In genomic region chr3:39255503-39256325, GRCh38 we compare ENCODE assay signal across 8 cellular contexts. TPM values are rescaled to one million over a fixed set of nuclear protein-coding genes. Genes with fewer than 3 reads are reported as not detected.
A peak's percentile ranks its signal among the peaks of the same experiment; 100 is the strongest.
DNase-seq lines count a peak whose midpoint lies in the region; ATAC-seq and TF ChIP-seq lines count a peak whose summit lies in the region.

No MANE protein-coding gene starts in this region.

- CTCF ChIA-PET in PC-3 (lab: Charles Lee) = no interaction called here

- DNase-seq in stimulated activated CD4-positive, alpha-beta T cell treated with anti-CD3 and anti-CD28 coated beads, Interleukin-15, amount 100 ng/mL, for 24 hours = peak; percentile 65
- DNase-seq in stimulated activated CD4-positive, alpha-beta T cell treated with anti-CD3 and anti-CD28 coated beads, Interleukin-4, amount 100 ng/mL, for 4 hours = no peak
- peak; percentile 94 for DNase-seq in SIG-M5 (lab: John Stamatoyannopoulos, UW)
- DNase-seq in natural killer cell treated with Interleukin-12 subunit alpha and Interleukin-12 subunit beta and Interleukin-15 and Interleukin-18, amount 100 ng/mL, for 72 hours (ENCODE audit: low spot score) = peak; percentile 69
- DNase-seq in NCI-H1417 treated with DMSO at 0.1 percent for 48 hours (lab: John Stamatoyannopoulos, UW) = no peak
- DNase-seq in amniotic stem cell (lab: John Stamatoyannopoulos, UW) = no peak
- no peak for DNase-seq in PC-3

- no peak for TF ChIP-seq CTCF in PC-3 (conservative IDR thresholded peaks at IDR 0.05; ENCODE audit: low read depth, low read length)

- H3K4me3 ChIP-seq in PC-3 (ENCODE audit: low read length) = no peak overlapping the region

- H3K9me3 Mint-ChIP-seq in natural killer cell treated with Interleukin-12 subunit alpha and Interleukin-12 subunit beta and Interleukin-15 and Interleukin-18, amount 100 ng/mL, for 72 hours = no peaks in the 10 kb centered on the region

- H2AFZ ChIP-seq in PC-3 (ENCODE audit: low read length) = no peak overlapping the region

- H3K9ac ChIP-seq in PC-3 (ENCODE audit: low read length) = no peak overlapping the region

- BruUV-seq in PC-3 (replicated peaks; lab: Mats Ljungman, UMichigan) = no TSS peak

- no peaks in the 10 kb centered on the region for H3K79me2 ChIP-seq in PC-3 (ENCODE audit: low read length)

- intact Hi-C loops in PC-3 (cut with micrococcal nuclease) = no loop called here

- no peaks in the 10 kb centered on the region for H3K9me3 ChIP-seq in PC-3 (ENCODE audit: low read length)

- no peaks in the 10 kb centered on the region for H3K36me3 Mint-ChIP-seq in natural killer cell treated with Interleukin-12 subunit alpha and Interleukin-12 subunit beta and Interleukin-15 and Interleukin-18, amount 100 ng/mL, for 72 hours

- peaks cover 52% of the 10 kb centered on the region for H3K27me3 ChIP-seq in PC-3 (ENCODE audit: low read length)

- ATAC-seq in HG03025 (IDR thresholded peaks at IDR 0.05; ENCODE audit: low FRiP score, unreplicated experiment) (peak; percentile 99), PC-3 (no peak)
- ATAC-seq in natural killer cell treated with Interleukin-12 subunit alpha and Interleukin-12 subunit beta and Interleukin-15 and Interleukin-18, amount 100 ng/mL, for 72 hours = peak; percentile 86 to 90

- no peak overlapping the region for H3K4me2 ChIP-seq in PC-3 (ENCODE audit: low read length)

- no peaks in the 10 kb centered on the region for H3K36me3 ChIP-seq in PC-3 (ENCODE audit: low read depth, low read length)

- no peaks in the 10 kb centered on the region for H4K20me1 ChIP-seq in PC-3 (ENCODE audit: low read length)

- H3K9me2 ChIP-seq in PC-3 (replicated peaks; ENCODE audit: low read length) = no peaks in the 10 kb centered on the region

- peak overlapping the region; percentile 31 to 92 for H3K27ac Mint-ChIP-seq in natural killer cell treated with Interleukin-12 subunit alpha and Interleukin-12 subunit beta and Interleukin-15 and Interleukin-18, amount 100 ng/mL, for 72 hours

- H3K27ac ChIP-seq in PC-3 (ENCODE audit: low read length) = no peak overlapping the region

- peaks cover 77 to 79% of the 10 kb centered on the region in 2 donors for H3K4me1 Mint-ChIP-seq in natural killer cell treated with Interleukin-12 subunit alpha and Interleukin-12 subunit beta and Interleukin-15 and Interleukin-18, amount 100 ng/mL, for 72 hours (ENCODE audit: low read depth in 2 of 2)

- POLR2A ChIA-PET in PC-3 (lab: Charles Lee; ENCODE audit: unreplicated experiment) = no interaction called here

- H3K4me3 Mint-ChIP-seq in natural killer cell treated with Interleukin-12 subunit alpha and Interleukin-12 subunit beta and Interleukin-15 and Interleukin-18, amount 100 ng/mL, for 72 hours = peak overlapping the region; percentile 16

- peaks cover 18% of the 10 kb centered on the region for H3K4me1 ChIP-seq in PC-3 (ENCODE audit: insufficient read depth, low read length)

- H3F3A ChIP-seq in PC-3 (ENCODE audit: low read length, unreplicated experiment) = no peaks in the 10 kb centered on the region

- H3K27me3 Mint-ChIP-seq in natural killer cell treated with Interleukin-12 subunit alpha and Interleukin-12 subunit beta and Interleukin-15 and Interleukin-18, amount 100 ng/mL, for 72 hours = no peaks in the 10 kb centered on the region

RNA-seq across cellular contexts. Expression of gene CX3CR1, which starts 24.1 kb away (rescaled TPM):
- total RNA-seq in natural killer cell treated with Interleukin-12 subunit alpha and Interleukin-12 subunit beta and Interleukin-15 and Interleukin-18, amount 100 ng/mL, for 72 hours = 10 to 100 TPM in 1 of 2 donors, 1 to 10 TPM in 1; 5.8 to 18.4 TPM
- total RNA-seq in PC-3 (2014; rRNA removed) = not detected in 2 replicates

Comparison
In these comparisons a context has a peak if more than half of its experiments do, and no peak if none do; other contexts are left out.
1. DNase-seq: peak in stimulated activated CD4-positive, alpha-beta T cell treated with anti-CD3 and anti-CD28 coated beads, Interleukin-15, amount 100 ng/mL, for 24 hours (single experiment), SIG-M5 (single experiment) and natural killer cell treated with Interleukin-12 subunit alpha and Interleukin-12 subunit beta and Interleukin-15 and Interleukin-18, amount 100 ng/mL, for 72 hours (single experiment); none in stimulated activated CD4-positive, alpha-beta T cell treated with anti-CD3 and anti-CD28 coated beads, Interleukin-4, amount 100 ng/mL, for 4 hours (0 of 2), NCI-H1417 treated with DMSO at 0.1 percent for 48 hours (single experiment), amniotic stem cell (single experiment) and PC-3 (single experiment).